22 cellular contexts compared by ENCODE assay signal in the genomic region with DNA sequence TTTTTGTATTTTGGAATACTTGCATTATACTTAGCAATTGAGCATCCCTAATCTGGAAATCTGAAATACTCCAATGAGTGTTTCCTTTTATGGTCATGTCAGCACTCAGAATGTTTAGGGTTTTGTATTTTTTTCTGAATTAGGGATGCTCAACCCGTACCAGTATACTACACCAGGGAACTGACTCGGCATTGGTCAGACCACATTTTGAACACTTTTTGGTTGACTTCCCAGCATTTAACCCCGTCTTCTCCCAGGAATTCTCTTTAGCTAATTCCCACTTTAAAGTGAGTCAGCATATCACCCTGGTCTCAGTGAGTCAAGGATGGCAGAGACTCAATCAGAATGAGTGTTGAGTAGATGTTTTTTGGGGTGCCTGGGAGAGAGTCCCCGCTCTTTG.
DNase-seq lines count a peak whose midpoint lies in the region; ATAC-seq and TF ChIP-seq lines count a peak whose summit lies in the region.
"Had no signal": no experiment of that assay in that cellular context is flagged by ENCODE, and none has a peak within 500 bp of the region (broad histone marks: within the 10 kb centered on the region; RNA-seq: fewer than 3 reads in every experiment).

No MANE protein-coding gene starts in this region.

- H3K14ac ChIP-seq in mesenchymal stem cell (ENCODE audit: low read length in 2 of 2): peak overlapping the region in 1 of 2 experiments; percentile 70

- peak overlapping the region; percentile 32 for H3K4me2 ChIP-seq in mesenchymal stem cell (ENCODE audit: low read length, poor library complexity, severe bottlenecking)

- DNase-seq in AG10803 (ENCODE audit: low read depth): peak; percentile 52
- peak; percentile 53 for DNase-seq in LHCN-M2 (ENCODE audit: low read depth)
- no peak for DNase-seq in caudate nucleus (lab: John Stamatoyannopoulos, UW)
- DNase-seq in mesenchymal stem cell: no peak
- no peak for DNase-seq in T-helper 17 cell
- DNase-seq in kidney glomerular epithelial cell (lab: John Stamatoyannopoulos, UW): no peak
- DNase-seq: activated effector memory CD4-positive, alpha-beta T cell treated with Interleukin-2 at 50 U/mL for 16 hours; CD8-positive, alpha-beta memory T cell; effector CD4-positive, alpha-beta T cell; lower lobe of right lung; naive B cell; NCI-H1436 treated with DMSO at 0.1 percent for 48 hours; NCI-H345; psoas muscle; SJCRH30; stimulated activated naive CD4-positive, alpha-beta T cell treated with Interleukin-2 at 50 U/mL for 16 hours; T1000 had no signal

- H2AFZ ChIP-seq in mesenchymal stem cell (ENCODE audit: low read depth, low read length): no peak overlapping the region

- H2BK15ac ChIP-seq in mesenchymal stem cell (ENCODE audit: low read depth, poor library complexity, severe bottlenecking): no peak overlapping the region

- no peaks in the 10 kb centered on the region for H3K36me3 Mint-ChIP-seq in T-helper 17 cell (ENCODE audit: low read depth)
- H3K36me3 Mint-ChIP-seq: CD8-positive, alpha-beta memory T cell; naive B cell had no signal

- H3K27ac ChIP-seq in caudate nucleus (ENCODE audit: low read depth, low read length): peak overlapping the region; percentile 95
- no peak overlapping the region for H3K27ac ChIP-seq in mesenchymal stem cell (ENCODE audit: low read length, poor library complexity, severe bottlenecking)
- H3K27ac ChIP-seq: lower lobe of right lung, psoas muscle, SJCRH30, vagina had no signal

- H3K4me3 ChIP-seq in AG10803 (ENCODE audit: low read length): no peak overlapping the region
- no peak overlapping the region for H3K4me3 ChIP-seq in mesenchymal stem cell (ENCODE audit: insufficient read depth in 1 of 2, low read depth in 1 of 2, low read length in 2 of 2)
- H3K4me3 ChIP-seq: GM12878, HAP-1, lower lobe of right lung, psoas muscle, SJCRH30, vagina had no signal

- no peak overlapping the region for H3K9ac ChIP-seq in mesenchymal stem cell (ENCODE audit: low read length)

- no peak overlapping the region for H2BK120ac ChIP-seq in mesenchymal stem cell (ENCODE audit: low read depth, low read length)

- peaks cover 19% of the 10 kb centered on the region for H3K4me1 ChIP-seq in mesenchymal stem cell (ENCODE audit: control insufficient read depth, insufficient read depth, low read depth, low read length)
- H3K4me1 ChIP-seq: lower lobe of right lung, psoas muscle, vagina had no signal

- H2BK5ac ChIP-seq in mesenchymal stem cell (ENCODE audit: low read depth, low read length, poor library complexity, severe bottlenecking): no peak overlapping the region

- no peak overlapping the region for H4K91ac ChIP-seq in mesenchymal stem cell (ENCODE audit: low read length)

- H3K4me1 Mint-ChIP-seq in T-helper 17 cell: peaks cover 4% of the 10 kb centered on the region
- H3K4me1 Mint-ChIP-seq: CD8-positive, alpha-beta memory T cell had no signal

- no peaks in the 10 kb centered on the region for H3K27me3 ChIP-seq in mesenchymal stem cell (ENCODE audit: control insufficient read depth in 1 of 2, insufficient read depth in 1 of 2, low read length in 2 of 2)
- H3K27me3 ChIP-seq: SJCRH30, vagina had no signal

- no peak for TF ChIP-seq CTCF in AG10803 (conservative IDR thresholded peaks at IDR 0.05; ENCODE audit: low read length)

- H3K4ac ChIP-seq in mesenchymal stem cell (ENCODE audit: low read depth in 1 of 2, low read length in 2 of 2): peak overlapping the region in 1 of 2 experiments; percentile 49

- H2AK5ac ChIP-seq in mesenchymal stem cell (ENCODE audit: low read length, severe bottlenecking): peak overlapping the region; percentile 73

- H2BK12ac ChIP-seq in mesenchymal stem cell (ENCODE audit: low read length in 2 of 2): no peak overlapping the region

- H4K8ac ChIP-seq in mesenchymal stem cell (ENCODE audit: low read length): peak overlapping the region; percentile 61

- no peak overlapping the region for H3K27ac Mint-ChIP-seq in T-helper 17 cell
- H3K27ac Mint-ChIP-seq: CD8-positive, alpha-beta memory T cell; naive B cell had no signal

- ATAC-seq in T-helper 17 cell (no peak), GM18498 (IDR thresholded peaks at IDR 0.05; ENCODE audit: unreplicated experiment) (no peak), GM18873 (IDR thresholded peaks at IDR 0.05; ENCODE audit: low FRiP score, unreplicated experiment) (no peak)
- ATAC-seq: GM12878, lower lobe of right lung, psoas muscle had no signal

- H3K18ac ChIP-seq in mesenchymal stem cell (ENCODE audit: low read depth in 1 of 2, low read length in 2 of 2): peak overlapping the region in 1 of 2 experiments; percentile 68

- peaks cover 34% of the 10 kb centered on the region for H3K79me1 ChIP-seq in mesenchymal stem cell (replicated peaks; ENCODE audit: low read length, poor library complexity, severe bottlenecking)

- no peaks in the 10 kb centered on the region for H3K36me3 ChIP-seq in mesenchymal stem cell (ENCODE audit: control insufficient read depth in 1 of 2, insufficient read depth in 2 of 2, low read depth in 1 of 2, low read length in 2 of 2)
- H3K36me3 ChIP-seq: HAP-1, lower lobe of right lung, SJCRH30, vagina had no signal

- no peak overlapping the region for H3K4me3 Mint-ChIP-seq in T-helper 17 cell
- H3K4me3 Mint-ChIP-seq: CD8-positive, alpha-beta memory T cell; naive B cell had no signal

- H3K27me3 Mint-ChIP-seq in T-helper 17 cell: peaks cover 5% of the 10 kb centered on the region
- H3K27me3 Mint-ChIP-seq: naive B cell had no signal

- 68% methylated on average over 4 of the region's 4 CpGs for WGBS in mesenchymal stem cell

- H3K23ac ChIP-seq in mesenchymal stem cell (ENCODE audit: low read length in 2 of 2): peak overlapping the region in 1 of 2 experiments; percentile 37

- H3K9me3 ChIP-seq in mesenchymal stem cell (ENCODE audit: control insufficient read depth, low read length) (no peaks in the 10 kb centered on the region), T-helper 17 cell (ENCODE audit: control insufficient read depth, low read length, poor library complexity, severe bottlenecking) (no peaks in the 10 kb centered on the region)
- H3K9me3 ChIP-seq: HAP-1, lower lobe of right lung, psoas muscle, SJCRH30, vagina had no signal

Comparison
In these comparisons a context has a peak if more than half of its experiments do, and no peak if none do; other contexts are left out.
1. DNase-seq: peak in AG10803 (single experiment) and LHCN-M2 (single experiment); none in caudate nucleus (0 of 61), mesenchymal stem cell (single experiment), T-helper 17 cell (0 of 3) and kidney glomerular epithelial cell (single experiment).